Comparison of ENCODE assay signal across 8 cellular contexts in genomic region chr12:45216983-45217485, GRCh38. TPM values are rescaled to one million over a fixed set of nuclear protein-coding genes. Genes with fewer than 3 reads are reported as not detected.
DNase-seq lines count a peak whose midpoint lies in the region; ATAC-seq and TF ChIP-seq lines count a peak whose summit lies in the region.

No MANE protein-coding gene starts in this region.

- H3K36me3 Mint-ChIP-seq in stimulated activated naive CD8-positive, alpha-beta T cell treated with anti-CD3 and anti-CD28 coated beads, Interleukin-15, Interleukin-2, amounts not matched to agents 100 ng/mL and 50 ng/mL, for 24 hours (ENCODE audit: low read depth), result no peaks in the 10 kb centered on the region

- H3K4me3 ChIP-seq in lower lobe of right lung (peak overlapping the region; percentile 83), uterus (peak overlapping the region; percentile 86 to 87)

- H3K27ac ChIP-seq in adipose tissue (ENCODE audit: low read depth, low read length) (peak overlapping the region; percentile 92), lower lobe of right lung (peak overlapping the region; percentile 92), uterus (peak overlapping the region; percentile 97)

- no peaks in the 10 kb centered on the region for H3K9me3 Mint-ChIP-seq in stimulated activated naive CD8-positive, alpha-beta T cell treated with anti-CD3 and anti-CD28 coated beads, Interleukin-15, Interleukin-2, amounts not matched to agents 100 ng/mL and 50 ng/mL, for 24 hours

- no peaks in the 10 kb centered on the region for H3K27me3 Mint-ChIP-seq in stimulated activated naive CD8-positive, alpha-beta T cell treated with anti-CD3 and anti-CD28 coated beads, Interleukin-15, Interleukin-2, amounts not matched to agents 100 ng/mL and 50 ng/mL, for 24 hours

- H3K27me3 ChIP-seq in lower lobe of right lung (ENCODE audit: low read depth) (no peaks in the 10 kb centered on the region), uterus (no peaks in the 10 kb centered on the region)

- TF ChIP-seq POLR2A in uterus (IDR thresholded peaks at IDR 0.05), result no peak

- H3K36me3 ChIP-seq in lower lobe of right lung, result no peaks in the 10 kb centered on the region
- H3K36me3 ChIP-seq in uterus, result no peaks in the 10 kb centered on the region

- H3K4me3 Mint-ChIP-seq in stimulated activated naive CD8-positive, alpha-beta T cell treated with anti-CD3 and anti-CD28 coated beads, Interleukin-15, Interleukin-2, amounts not matched to agents 100 ng/mL and 50 ng/mL, for 24 hours, result peak overlapping the region; percentile 89

- intact Hi-C loops in lower lobe of right lung (cut with DNase I), result no loop called here
- intact Hi-C loops in uterus (cut with DNase I; ENCODE audit: low total_unique reads), result no loop called here

- H3K4me1 ChIP-seq in lower lobe of right lung, result peaks cover 40% of the 10 kb centered on the region
- H3K4me1 ChIP-seq in uterus, result peaks cover 0 to 4% of the 10 kb centered on the region in 2 donors

- H3K27ac Mint-ChIP-seq in stimulated activated naive CD8-positive, alpha-beta T cell treated with anti-CD3 and anti-CD28 coated beads, Interleukin-15, Interleukin-2, amounts not matched to agents 100 ng/mL and 50 ng/mL, for 24 hours, result peak overlapping the region; percentile 85

- peaks cover 52% of the 10 kb centered on the region for H3K4me1 Mint-ChIP-seq in stimulated activated naive CD8-positive, alpha-beta T cell treated with anti-CD3 and anti-CD28 coated beads, Interleukin-15, Interleukin-2, amounts not matched to agents 100 ng/mL and 50 ng/mL, for 24 hours (ENCODE audit: low read depth)

- DNase-seq in stimulated activated naive CD8-positive, alpha-beta T cell treated with anti-CD3 and anti-CD28 coated beads, Interleukin-15, Interleukin-2, amounts not matched to agents 100 U/mL and 50 U/mL, for 24 hours, result no peak
- DNase-seq in lower lobe of right lung (no peak), uterus (no peak), HK-2 (ENCODE audit: unreplicated experiment) (no peak)
- no peak for DNase-seq in stimulated activated CD4-positive, alpha-beta T cell treated with anti-CD3 and anti-CD28 coated beads, Interleukin-2, amount 100 ng/mL, for 48 hours

- no peaks in the 10 kb centered on the region for H3K9me3 ChIP-seq in lower lobe of right lung
- no peaks in the 10 kb centered on the region for H3K9me3 ChIP-seq in uterus

- no peak for ATAC-seq in stimulated activated naive CD8-positive, alpha-beta T cell treated with anti-CD3 and anti-CD28 coated beads, Interleukin-15, Interleukin-2, amounts not matched to agents 100 U/mL and 50 U/mL, for 24 hours
- ATAC-seq in lower lobe of right lung (no peak), HG03095 (IDR thresholded peaks at IDR 0.05; ENCODE audit: unreplicated experiment) (no peak)

- TF ChIP-seq CTCF in lower lobe of right lung (IDR thresholded peaks at IDR 0.05) (no peak), uterus (IDR thresholded peaks at IDR 0.05) (no peak)

- 4 to 10% (median 6%) methylated on average over 9 of the region's 9 CpGs for WGBS in adipose tissue, 3 donors

RNA-seq across cellular contexts. Expression of gene ANO6, which starts 1.1 kb away (rescaled TPM):
- polyA plus RNA-seq in adipose tissue, result 10 to 100 TPM; 11.7 to 59.2 (median 21.8) TPM
- total RNA-seq in lower lobe of right lung (64.1 TPM), uterus (100 to 1,000 TPM in 1 of 4 donors, 10 to 100 TPM in 3; 53.8 to 125 (median 75.9) TPM)
